ENCODE assay signal across 1 cellular context in the genomic region with DNA sequence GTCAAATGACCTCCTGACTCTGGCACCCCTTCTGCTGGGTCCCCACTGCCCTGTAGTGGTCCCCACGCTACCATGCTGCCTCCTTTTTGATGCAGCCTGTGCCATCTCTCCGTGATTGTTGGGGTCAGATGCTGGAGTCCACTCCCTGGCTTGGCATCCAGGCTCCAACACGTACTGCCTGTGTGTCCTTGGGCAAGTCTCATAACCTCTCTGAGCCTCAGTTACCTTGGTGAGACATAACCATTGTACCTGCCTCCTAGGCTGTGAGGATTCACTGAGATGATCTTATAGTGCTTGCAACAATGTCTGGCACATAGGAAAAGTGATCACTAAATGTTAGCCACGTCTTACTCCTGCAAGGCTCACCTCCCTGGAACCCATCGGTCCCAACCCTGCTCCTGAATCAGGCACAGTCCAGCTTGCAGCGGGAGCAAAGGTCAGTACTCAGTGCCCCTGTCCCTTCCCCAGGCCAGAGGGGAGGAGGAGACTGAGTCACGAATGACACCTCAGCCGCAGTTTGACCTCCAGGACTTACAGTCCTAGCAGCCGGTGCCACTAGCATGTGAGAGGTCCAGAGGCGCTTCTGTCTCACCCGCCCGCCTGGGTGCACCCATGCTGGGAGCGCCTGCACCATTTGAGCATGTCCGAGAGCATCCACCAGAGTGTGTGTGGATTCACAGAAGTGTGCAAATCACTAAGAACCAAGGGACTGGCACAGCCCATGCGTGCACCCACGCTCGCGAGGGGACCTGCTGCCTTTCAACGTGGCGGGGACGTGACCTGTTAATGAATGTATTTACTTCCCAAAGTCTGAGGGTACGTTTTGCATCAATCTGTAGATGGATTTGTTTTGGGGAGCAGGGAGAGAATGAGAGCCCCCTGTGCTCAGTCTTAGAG.
TF ChIP-seq lines count a peak whose summit lies in the region.

No MANE protein-coding gene starts in this region.

TF ChIP-seq in HepG2, 621 proteins besides CTCF, POLR2A, EP300 and RAD21 (continued from another document):
- TF ChIP-seq, protein P1, sequence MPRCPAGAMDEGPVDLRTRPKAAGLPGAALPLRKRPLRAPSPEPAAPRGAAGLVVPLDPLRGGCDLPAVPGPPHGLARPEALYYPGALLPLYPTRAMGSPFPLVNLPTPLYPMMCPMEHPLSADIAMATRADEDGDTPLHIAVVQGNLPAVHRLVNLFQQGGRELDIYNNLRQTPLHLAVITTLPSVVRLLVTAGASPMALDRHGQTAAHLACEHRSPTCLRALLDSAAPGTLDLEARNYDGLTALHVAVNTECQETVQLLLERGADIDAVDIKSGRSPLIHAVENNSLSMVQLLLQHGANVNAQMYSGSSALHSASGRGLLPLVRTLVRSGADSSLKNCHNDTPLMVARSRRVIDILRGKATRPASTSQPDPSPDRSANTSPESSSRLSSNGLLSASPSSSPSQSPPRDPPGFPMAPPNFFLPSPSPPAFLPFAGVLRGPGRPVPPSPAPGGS (CRISPR knock-in tag; IDR thresholded peaks at IDR 0.05): no peak
- no peak for TF ChIP-seq RFX1 (IDR thresholded peaks at IDR 0.05)
- TF ChIP-seq TCF7L2 (IDR thresholded peaks at IDR 0.05; ENCODE audit: low read depth, low read length): no peak
- peak; percentile 45; the same call in 1 of the 2 replicates for TF ChIP-seq RXRB (CRISPR knock-in tag; IDR thresholded peaks at IDR 0.05; ENCODE audit: borderline replicate concordance)
- no peak for TF ChIP-seq POGZ (CRISPR knock-in tag; IDR thresholded peaks at IDR 0.05)
- 0 out of 2 replicates have a peak, but pooled peaks have one; percentile 19 for TF ChIP-seq ZNF891 (CRISPR knock-in tag; IDR thresholded peaks at IDR 0.05)
- TF ChIP-seq SAP130 (CRISPR knock-in tag; IDR thresholded peaks at IDR 0.05; ENCODE audit: low read depth): 0 out of 2 replicates have a peak, but pooled peaks have one; percentile 23
- TF ChIP-seq ZNF615 (CRISPR knock-in tag; IDR thresholded peaks at IDR 0.05; ENCODE audit: borderline replicate concordance): 0 out of 2 replicates have a peak, but pooled peaks have one; percentile 28
- TF ChIP-seq FOSL2 (CRISPR knock-in tag; IDR thresholded peaks at IDR 0.05): peak; percentile 85
- TF ChIP-seq SMAD1 (CRISPR knock-in tag; IDR thresholded peaks at IDR 0.05; ENCODE audit: borderline replicate concordance, low read depth): no peak
- TF ChIP-seq TMF1 (CRISPR knock-in tag; IDR thresholded peaks at IDR 0.05; ENCODE audit: low read depth): no peak; the same call in 1 of the 2 replicates
- TF ChIP-seq NFYC (CRISPR knock-in tag; IDR thresholded peaks at IDR 0.05): no peak
- TF ChIP-seq DNMT1 (CRISPR knock-in tag; IDR thresholded peaks at IDR 0.05): no peak
- no peak for TF ChIP-seq ZNF121 (CRISPR knock-in tag; IDR thresholded peaks at IDR 0.05)
- TF ChIP-seq ATF7 (IDR thresholded peaks at IDR 0.05): no peak
- TF ChIP-seq ATF7 (CRISPR knock-in tag; IDR thresholded peaks at IDR 0.05): no peak
- no peak for TF ChIP-seq MIXL1 (CRISPR knock-in tag; IDR thresholded peaks at IDR 0.05)
- TF ChIP-seq ESRRA (CRISPR knock-in tag; IDR thresholded peaks at IDR 0.05; ENCODE audit: low read depth): peak; percentile 25; the same call in 1 of the 2 replicates
- TF ChIP-seq ZNF589 (CRISPR knock-in tag; conservative IDR thresholded peaks at IDR 0.05): no peak
- TF ChIP-seq SKI (IDR thresholded peaks at IDR 0.05; ENCODE audit: partially characterized antibody): peak; percentile 28
- TF ChIP-seq HES4 (CRISPR knock-in tag; IDR thresholded peaks at IDR 0.05; ENCODE audit: borderline replicate concordance): peak; percentile 22; the same call in 1 of the 2 replicates
- TF ChIP-seq GZF1 (CRISPR knock-in tag; IDR thresholded peaks at IDR 0.05): no peak
- no peak for TF ChIP-seq ISX (CRISPR knock-in tag; conservative IDR thresholded peaks at IDR 0.05)
- TF ChIP-seq AGO2 (optimal IDR thresholded peaks at IDR 0.05; ENCODE audit: low read depth, low read length): peak; percentile 22
- no peak for TF ChIP-seq ZNF792 (CRISPR knock-in tag; IDR thresholded peaks at IDR 0.05)
- TF ChIP-seq, protein P2, sequence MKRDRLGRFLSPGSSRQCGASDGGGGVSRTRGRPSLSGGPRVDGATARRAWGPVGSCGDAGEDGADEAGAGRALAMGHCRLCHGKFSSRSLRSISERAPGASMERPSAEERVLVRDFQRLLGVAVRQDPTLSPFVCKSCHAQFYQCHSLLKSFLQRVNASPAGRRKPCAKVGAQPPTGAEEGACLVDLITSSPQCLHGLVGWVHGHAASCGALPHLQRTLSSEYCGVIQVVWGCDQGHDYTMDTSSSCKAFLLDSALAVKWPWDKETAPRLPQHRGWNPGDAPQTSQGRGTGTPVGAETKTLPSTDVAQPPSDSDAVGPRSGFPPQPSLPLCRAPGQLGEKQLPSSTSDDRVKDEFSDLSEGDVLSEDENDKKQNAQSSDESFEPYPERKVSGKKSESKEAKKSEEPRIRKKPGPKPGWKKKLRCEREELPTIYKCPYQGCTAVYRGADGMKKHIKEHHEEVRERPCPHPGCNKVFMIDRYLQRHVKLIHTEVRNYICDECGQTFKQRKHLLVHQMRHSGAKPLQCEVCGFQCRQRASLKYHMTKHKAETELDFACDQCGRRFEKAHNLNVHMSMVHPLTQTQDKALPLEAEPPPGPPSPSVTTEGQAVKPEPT (CRISPR knock-in tag; IDR thresholded peaks at IDR 0.05; ENCODE audit: low read depth): no peak; the same call in 1 of the 2 replicates
- TF ChIP-seq, protein P3, sequence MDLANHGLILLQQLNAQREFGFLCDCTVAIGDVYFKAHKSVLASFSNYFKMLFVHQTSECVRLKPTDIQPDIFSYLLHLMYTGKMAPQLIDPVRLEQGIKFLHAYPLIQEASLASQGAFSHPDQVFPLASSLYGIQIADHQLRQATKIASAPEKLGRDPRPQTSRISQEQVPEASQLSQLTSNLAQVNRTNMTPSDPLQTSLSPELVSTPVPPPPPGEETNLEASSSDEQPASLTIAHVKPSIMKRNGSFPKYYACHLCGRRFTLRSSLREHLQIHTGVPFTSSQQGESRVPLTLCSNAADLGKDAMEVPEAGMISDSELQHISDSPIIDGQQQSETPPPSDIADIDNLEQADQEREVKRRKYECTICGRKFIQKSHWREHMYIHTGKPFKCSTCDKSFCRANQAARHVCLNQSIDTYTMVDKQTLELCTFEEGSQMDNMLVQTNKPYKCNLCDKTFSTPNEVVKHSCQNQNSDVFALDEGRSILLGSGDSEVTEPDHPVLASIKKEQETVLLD (CRISPR knock-in tag; IDR thresholded peaks at IDR 0.05; ENCODE audit: low read depth): 0 out of 2 replicates have a peak, but pooled peaks have one; percentile 52
- no peak for TF ChIP-seq ZEB1 (IDR thresholded peaks at IDR 0.05; ENCODE audit: insufficient replicate concordance, low read depth)
